8 cellular contexts compared by ENCODE assay signal in genomic region chr1:167455786-167456446, GRCh38.
DNase-seq lines count a peak whose midpoint lies in the region; ATAC-seq and TF ChIP-seq lines count a peak whose summit lies in the region.

No MANE protein-coding gene starts in this region.

- TF ChIP-seq POLR2A in GM19099 (IDR thresholded peaks at IDR 0.05; ENCODE audit: extremely low read depth, insufficient read length, low read depth): peak; percentile 39

- intact Hi-C loops in posterior vena cava (cut with DNase I): no loop called here

- peaks cover 6% of the 10 kb centered on the region; the same call in 1 of the 2 replicates for H3K27me3 ChIP-seq in BJ (ENCODE audit: control insufficient read depth, insufficient read depth, low read length)

- peaks cover 7% of the 10 kb centered on the region for H3K27me3 Mint-ChIP-seq in nephron progenitor cell (ENCODE audit: low read depth, poor library complexity)

- DNase-seq in BJ (ENCODE audit: low read depth) (no peak), fibroblast of peridontal ligament (ENCODE audit: extremely low read depth) (peak; percentile 17), nephron progenitor cell (peak; percentile 52), DMS153 (lab: John Stamatoyannopoulos, UW) (no peak), posterior vena cava (ENCODE audit: low spot score) (no peak)
- peak; percentile 47 to 65 for DNase-seq in activated CD4-positive, alpha-beta T cell treated with anti-CD3 and anti-CD28 coated beads, Interleukin-2, amount 50 U/mL, for 48 hours

- H3K9me3 Mint-ChIP-seq in nephron progenitor cell: no peaks in the 10 kb centered on the region

- TF ChIP-seq CTCF in BJ (IDR thresholded peaks at IDR 0.05; ENCODE audit: insufficient read depth, low read depth, low read length): no peak
- TF ChIP-seq CTCF in nephron progenitor cell (IDR thresholded peaks at IDR 0.05): no peak

- no peak overlapping the region for H3K27ac Mint-ChIP-seq in nephron progenitor cell

- H3K36me3 ChIP-seq in BJ (ENCODE audit: control insufficient read depth, insufficient read depth, low read length): no peaks in the 10 kb centered on the region

- no peaks in the 10 kb centered on the region for H3K36me3 Mint-ChIP-seq in nephron progenitor cell (ENCODE audit: low read depth)

- POLR2A ChIA-PET in BJ (lab: Charles Lee): no interaction called here

- peaks cover 30% of the 10 kb centered on the region for H3K4me1 Mint-ChIP-seq in nephron progenitor cell

- peak overlapping the region; percentile 77 for H3K4me3 Mint-ChIP-seq in nephron progenitor cell

- H3K4me3 ChIP-seq in BJ (ENCODE audit: low read depth, low read length): peak overlapping the region; percentile 50

- ATAC-seq in HG03342 (IDR thresholded peaks at IDR 0.05; ENCODE audit: unreplicated experiment): peak; percentile 31

- CTCF ChIA-PET in BJ (lab: Yijun Ruan, JAX): interaction anchor here (0.7 to 4.9 kb wide), 6 partner anchors 14 to 188 kb away, joined by 3 to 38 read pairs (median 4); no protein-coding TSS in a partner anchor

Comparison
In these comparisons a context has a peak if more than half of its experiments do, and no peak if none do; other contexts are left out.
1. DNase-seq: peak in activated CD4-positive, alpha-beta T cell treated with anti-CD3 and anti-CD28 coated beads, Interleukin-2, amount 50 U/mL, for 48 hours (2 of 2), fibroblast of peridontal ligament (single experiment) and nephron progenitor cell (single experiment); none in BJ (single experiment), DMS153 (single experiment) and posterior vena cava (single experiment).